In genomic region chr1:41493626-41494350, GRCh38 we compare ENCODE assay signal across 30 cellular contexts. TPM values are rescaled to one million over a fixed set of nuclear protein-coding genes. Genes with fewer than 3 reads are reported as not detected.
DNase-seq lines count a peak whose midpoint lies in the region; ATAC-seq, FAIRE-seq and TF ChIP-seq lines count a peak whose summit lies in the region.
"Had no signal": no experiment of that assay in that cellular context is flagged by ENCODE, and none has a peak within 500 bp of the region (broad histone marks: within the 10 kb centered on the region; RNA-seq: fewer than 3 reads in every experiment).

No MANE protein-coding gene starts in this region.

- H4K91ac ChIP-seq in H1 (replicated peaks; ENCODE audit: insufficient read length, low read length) = peak overlapping the region; percentile 35

- FAIRE-seq in A549 (lab: Jason Lieb, UNC) (no peak), H1 (lab: Jason Lieb, UNC) (no peak)
- FAIRE-seq: TTC549 had no signal

- H3K56ac ChIP-seq in H1 (replicated peaks; ENCODE audit: insufficient read length, low read depth, low read length) (no peak overlapping the region), mesendoderm (ENCODE audit: low read length) (no peak overlapping the region)

- H3K23ac ChIP-seq in H1 (ENCODE audit: insufficient read length) = no peak overlapping the region
- no peak overlapping the region for H3K23ac ChIP-seq in mesendoderm (ENCODE audit: low read length)

- H2AFZ ChIP-seq in H1 (ENCODE audit: low read length) = no peak overlapping the region

- 0 out of 2 replicates have a peak overlapping the region, but pooled peaks have one; percentile 9 for H2BK20ac ChIP-seq in H1 (ENCODE audit: low read length)

- H2BK12ac ChIP-seq in H1 (ENCODE audit: low read depth, low read length) = 0 out of 2 replicates have a peak overlapping the region, but pooled peaks have one; percentile 50

- no peak overlapping the region for H4K5ac ChIP-seq in H1 (ENCODE audit: insufficient read length, low read depth, low read length)
- H4K5ac ChIP-seq in mesendoderm (ENCODE audit: low read length) = no peak overlapping the region

- no peaks in the 10 kb centered on the region for H3K9me3 Mint-ChIP-seq in HFFc6
- no peaks in the 10 kb centered on the region for H3K9me3 Mint-ChIP-seq in activated CD4-positive, alpha-beta memory T cell treated with anti-CD3 and anti-CD28 coated beads for 36 hours
- H3K9me3 Mint-ChIP-seq: activated CD4-positive, alpha-beta memory T cell treated with anti-CD3 and anti-CD28 coated beads, Interleukin-2, amount 10 ng/mL, durations not matched to agents 7 days and 5 days; activated naive CD4-positive, alpha-beta T cell treated with anti-CD3 and anti-CD28 coated beads, Interleukin-2, amount 50 U/mL, for 24 hours; activated T-helper 2 cell treated with anti-CD3 and anti-CD28 coated beads, Interferon-gamma antibody, Interleukin-2, Interleukin-4, amounts not matched to agents 10 μg/mL and 5 μg/mL and 100 μg/mL, durations not matched to agents 14 hours and 24 hours and 36 hours; dendritic cell treated with granulocyte-macrophage colony-stimulating factor and Interleukin-4, amounts not matched to agents 40 ng/mL and 50 ng/mL, for 4 days; T-helper 1 cell treated with Interleukin-12 subunit alpha and Interleukin-12 subunit beta and Interleukin-4 antibody, amounts not matched to agents 30 μg/mL and 1 μg/mL, for 36 hours had no signal

- peaks cover 11% of the 10 kb centered on the region; the same call in 1 of the 2 replicates for H3K23me2 ChIP-seq in H1 (ENCODE audit: low read depth, low read length)

- H3K27ac Mint-ChIP-seq in HFFc6 = peak overlapping the region; percentile 73; the same call in 1 of the 2 replicates
- H3K27ac Mint-ChIP-seq in activated CD4-positive, alpha-beta memory T cell treated with anti-CD3 and anti-CD28 coated beads for 36 hours = no peak overlapping the region
- H3K27ac Mint-ChIP-seq: activated CD4-positive, alpha-beta memory T cell treated with anti-CD3 and anti-CD28 coated beads, Interleukin-2, amount 10 ng/mL, durations not matched to agents 7 days and 5 days; activated naive CD4-positive, alpha-beta T cell treated with anti-CD3 and anti-CD28 coated beads, Interleukin-2, amount 50 U/mL, for 24 hours; activated T-helper 2 cell treated with anti-CD3 and anti-CD28 coated beads, Interferon-gamma antibody, Interleukin-2, Interleukin-4, amounts not matched to agents 10 μg/mL and 5 μg/mL and 100 μg/mL, durations not matched to agents 14 hours and 24 hours and 36 hours; dendritic cell treated with granulocyte-macrophage colony-stimulating factor and Interleukin-4, amounts not matched to agents 40 ng/mL and 50 ng/mL, for 4 days; naive thymus-derived CD4-positive, alpha-beta T cell; T-helper 1 cell treated with Interleukin-12 subunit alpha and Interleukin-12 subunit beta and Interleukin-4 antibody, amounts not matched to agents 30 μg/mL and 1 μg/mL, for 36 hours had no signal

- ATAC-seq in A549 = no peak
- ATAC-seq: naive thymus-derived CD4-positive, alpha-beta T cell had no signal

- H3K36me3 Mint-ChIP-seq in HFFc6 (ENCODE audit: low read depth) = no peaks in the 10 kb centered on the region
- H3K36me3 Mint-ChIP-seq in activated CD4-positive, alpha-beta memory T cell treated with anti-CD3 and anti-CD28 coated beads for 36 hours = no peaks in the 10 kb centered on the region
- H3K36me3 Mint-ChIP-seq: activated naive CD4-positive, alpha-beta T cell treated with anti-CD3 and anti-CD28 coated beads, Interleukin-2, amount 50 U/mL, for 24 hours; naive thymus-derived CD4-positive, alpha-beta T cell had no signal

- H2BK15ac ChIP-seq in H1 (ENCODE audit: low read length) (0 out of 2 replicates have a peak overlapping the region, but pooled peaks have one; percentile 46), mesendoderm (replicated peaks; ENCODE audit: low read depth) (no peak overlapping the region)

- peaks cover 0 to 1% of the 10 kb centered on the region in 2 experiments for H4K20me1 ChIP-seq in H1 (replicated peaks in 1 of 2; ENCODE audit: control insufficient read depth in 1 of 2, insufficient read depth in 2 of 2, low read length in 2 of 2)

- no peaks in the 10 kb centered on the region for H3K36me3 ChIP-seq in H1 (ENCODE audit: control insufficient read depth in 2 of 4, insufficient read depth in 4 of 4, low read length in 3 of 4)
- H3K36me3 ChIP-seq in mesendoderm (ENCODE audit: control insufficient read depth, insufficient read depth, low read length) = no peaks in the 10 kb centered on the region
- H3K36me3 ChIP-seq in adrenal gland (replicated peaks in 1 of 2) = no peaks in the 10 kb centered on the region

- H3K4me2 ChIP-seq in A549 (peak overlapping the region; percentile 62; the same call in 2 of the 3 replicates), H1 (ENCODE audit: insufficient read depth in 1 of 2, low read depth in 2 of 2, low read length in 2 of 2) (no peak overlapping the region), mesendoderm (ENCODE audit: low read length) (no peak overlapping the region)
- H3K4me2 ChIP-seq: SK-N-SH had no signal

- CTCF ChIA-PET in A549 (lab: Yijun Ruan, JAX) = interaction anchor here (0.9 to 5.5 kb wide), 12 partner anchors 10 to 213 kb away, joined by 3 to 45 read pairs (median 6); partner anchors contain the start of gene EDN2
- CTCF ChIA-PET in H1 (lab: Charles Lee; ENCODE audit: partially characterized antibody) = interaction anchor here (0.9 to 14.9 kb wide), 15 partner anchors 7 to 211 kb away, joined by 3 to 205 read pairs (median 7); partner anchors contain the start of gene EDN2
- CTCF ChIA-PET in activated CD4-positive, alpha-beta memory T cell treated with anti-CD3 and anti-CD28 coated beads for 36 hours (lab: Charles Lee) = interaction anchor here (1.5 to 2.8 kb wide), 2 partner anchors 15 to 22 kb away, joined by 4 to 14 read pairs; no protein-coding TSS in a partner anchor

- POLR2A ChIA-PET in A549 (lab: Yijun Ruan, JAX) = interaction anchor here (0.7 kb wide), 1 partner anchor 10 kb away, joined by 3 read pairs; no protein-coding TSS in a partner anchor
- POLR2A ChIA-PET in H1 (lab: Charles Lee; ENCODE audit: partially characterized antibody) = interaction anchor here (3.5 kb wide), 1 partner anchor 10 kb away, joined by 21 read pairs; the partner anchor contains the start of gene EDN2
- POLR2A ChIA-PET in activated CD4-positive, alpha-beta memory T cell treated with anti-CD3 and anti-CD28 coated beads for 36 hours (lab: Charles Lee) = no interaction called here

- H3K27me3 ChIP-seq in H1 (replicated peaks in 1 of 4; ENCODE audit: control insufficient read depth in 3 of 4, extremely low read depth in 1 of 4, insufficient read depth in 3 of 4, low read length in 3 of 4) (peaks cover 0 to 13% (median 10%) of the 10 kb centered on the region in 4 experiments; a peak in 3 of 7 replicates), mesendoderm (ENCODE audit: insufficient read depth, low read length, poor library complexity) (no peaks in the 10 kb centered on the region), adrenal gland (no peaks in the 10 kb centered on the region)

- peak overlapping the region; percentile 82 to 100 for H3K27ac ChIP-seq in A549
- no peak overlapping the region for H3K27ac ChIP-seq in H1 (ENCODE audit: low read depth, low read length)
- no peak overlapping the region for H3K27ac ChIP-seq in mesendoderm (ENCODE audit: low read depth, low read length)
- H3K27ac ChIP-seq in adrenal gland = no peak overlapping the region

- H4K8ac ChIP-seq in H1 (ENCODE audit: extremely low read depth, insufficient read depth, low read length) (peak overlapping the region; percentile 25; the same call in 1 of the 2 replicates), mesendoderm (ENCODE audit: low read depth, low read length) (no peak overlapping the region)

- intact Hi-C loops in adrenal gland (cut with DNase I) = no loop called here
- intact Hi-C loops in activated CD4-positive, alpha-beta memory T cell treated with anti-CD3 and anti-CD28 coated beads for 36 hours (cut with micrococcal nuclease) = no loop called here

- H2AK5ac ChIP-seq in H1 (ENCODE audit: low read depth, low read length) (no peak overlapping the region), mesendoderm (ENCODE audit: low read length) (peak overlapping the region; percentile 36)

- TF ChIP-seq EP300 in A549 (IDR thresholded peaks at IDR 0.05) = no peak
- TF ChIP-seq EP300 in H1 (IDR thresholded peaks at IDR 0.05; ENCODE audit: borderline replicate concordance in 1 of 2, low read depth in 2 of 2, low read length in 2 of 2) = no peak

- H3K9me3 ChIP-seq in A549 (no peaks in the 10 kb centered on the region), H1 (ENCODE audit: insufficient read depth in 2 of 2, low read depth in 1 of 2, low read length in 1 of 2) (no peaks in the 10 kb centered on the region), adrenal gland (replicated peaks in 1 of 3) (no peaks in the 10 kb centered on the region)
- H3K9me3 ChIP-seq: SK-N-SH had no signal

- TF ChIP-seq RAD21 in A549 (conservative IDR thresholded peaks at IDR 0.05 in 1 of 2, IDR thresholded peaks at IDR 0.05 in 1 of 2) = no peak
- no peak for TF ChIP-seq RAD21 in H1 (IDR thresholded peaks at IDR 0.05 in 1 of 2, conservative IDR thresholded peaks at IDR 0.05 in 1 of 2; ENCODE audit: low read depth in 2 of 2, low read length in 2 of 2)

- H3K79me1 ChIP-seq in H1 (ENCODE audit: low read depth, low read length) (no peaks in the 10 kb centered on the region), mesendoderm (ENCODE audit: low read length) (no peaks in the 10 kb centered on the region)

- H3K4me3 Mint-ChIP-seq in HFFc6 = no peak overlapping the region
- no peak overlapping the region for H3K4me3 Mint-ChIP-seq in activated CD4-positive, alpha-beta memory T cell treated with anti-CD3 and anti-CD28 coated beads for 36 hours
- H3K4me3 Mint-ChIP-seq: activated CD4-positive, alpha-beta memory T cell treated with anti-CD3 and anti-CD28 coated beads, Interleukin-2, amount 10 ng/mL, durations not matched to agents 7 days and 5 days; dendritic cell treated with granulocyte-macrophage colony-stimulating factor and Interleukin-4, amounts not matched to agents 40 ng/mL and 50 ng/mL, for 4 days; naive thymus-derived CD4-positive, alpha-beta T cell; T-helper 1 cell treated with Interleukin-12 subunit alpha and Interleukin-12 subunit beta and Interleukin-4 antibody, amounts not matched to agents 30 μg/mL and 1 μg/mL, for 36 hours had no signal

- H3K9ac ChIP-seq in H1 (replicated peaks in 1 of 4; ENCODE audit: extremely low read depth in 1 of 4, low read depth in 3 of 4, low read length in 3 of 4) (no peak overlapping the region), mesendoderm (ENCODE audit: low read length) (no peak overlapping the region)
- H3K9ac ChIP-seq: SK-N-SH had no signal

- H3K79me2 ChIP-seq in H1 (ENCODE audit: control insufficient read depth in 1 of 2, insufficient read depth in 2 of 2, low read length in 2 of 2) = no peaks in the 10 kb centered on the region
- H3K79me2 ChIP-seq in mesendoderm (ENCODE audit: control insufficient read depth, insufficient read depth, low read length) = no peaks in the 10 kb centered on the region

- peaks cover 40% of the 10 kb centered on the region for H3K4me1 Mint-ChIP-seq in HFFc6 (ENCODE audit: low read depth)
- peaks cover 4% of the 10 kb centered on the region for H3K4me1 Mint-ChIP-seq in activated CD4-positive, alpha-beta memory T cell treated with anti-CD3 and anti-CD28 coated beads for 36 hours (ENCODE audit: low read depth)

- TF ChIP-seq POLR2A in A549 (IDR thresholded peaks at IDR 0.05; ENCODE audit: low read length) (no peak), H1 (IDR thresholded peaks at IDR 0.05; ENCODE audit: control extremely low read depth in 1 of 2, low read depth in 2 of 2, low read length in 2 of 2) (no peak), adrenal gland (IDR thresholded peaks at IDR 0.05) (no peak)

- H3K14ac ChIP-seq in H1 (ENCODE audit: insufficient read length) = no peak overlapping the region

- H3K4me3 ChIP-seq in A549 (no peak overlapping the region), H1 (ENCODE audit: extremely low read depth in 1 of 4, insufficient read depth in 2 of 4, low read depth in 3 of 4, low read length in 4 of 4) (no peak overlapping the region), mesendoderm (ENCODE audit: low read length) (no peak overlapping the region), adrenal gland (no peak overlapping the region)

- H2BK120ac ChIP-seq in H1 (replicated peaks; ENCODE audit: low read depth, low read length) = no peak overlapping the region
- no peak overlapping the region for H2BK120ac ChIP-seq in mesendoderm (ENCODE audit: low read depth, low read length)

- H3K4ac ChIP-seq in H1 (replicated peaks; ENCODE audit: insufficient read length, low read depth, low read length) (no peak overlapping the region), mesendoderm (ENCODE audit: low read depth, low read length) (no peak overlapping the region)

- H3K4me1 ChIP-seq in A549 (peaks cover 72% of the 10 kb centered on the region), H1 (replicated peaks in 1 of 4; ENCODE audit: control insufficient read depth in 3 of 4, insufficient read depth in 4 of 4, low read length in 3 of 4) (peaks cover 0 to 23% (median 17%) of the 10 kb centered on the region in 4 experiments; a peak in 6 of 7 replicates), mesendoderm (ENCODE audit: control insufficient read depth, low read depth, low read length) (peaks cover 7% of the 10 kb centered on the region), adrenal gland (replicated peaks in 1 of 2) (peaks cover 12 to 22% of the 10 kb centered on the region in 2 donors)

- no peak overlapping the region for H2BK5ac ChIP-seq in H1 (ENCODE audit: low read depth, low read length)
- H2BK5ac ChIP-seq in mesendoderm (ENCODE audit: low read length) = no peak overlapping the region

- DNase-seq in A549 (ENCODE audit: low read depth in 1 of 2, low spot score in 1 of 2) (no peak), HFFc6 (no peak), H1 (ENCODE audit: low read depth in 1 of 2, low spot score in 2 of 2) (no peak), mesendoderm (no peak), EL (no peak), adrenal gland (no peak), kidney glomerular epithelial cell (lab: John Stamatoyannopoulos, UW) (no peak)
- no peak for DNase-seq in activated CD4-positive, alpha-beta memory T cell treated with anti-CD3 and anti-CD28 coated beads for 36 hours
- DNase-seq: activated CD4-positive, alpha-beta memory T cell treated with anti-CD3 and anti-CD28 coated beads, Interleukin-2, amount 10 ng/mL, durations not matched to agents 7 days and 5 days; activated CD8-positive, alpha-beta memory T cell treated with anti-CD3 and anti-CD28 coated beads, Interleukin-2, amount 50 U/mL, for 48 hours; anterior cingulate cortex; central memory CD4-positive, alpha-beta T cell; DMS153; GF-D8; naive thymus-derived CD4-positive, alpha-beta T cell; NCI-H1105; NCI-H1930; NCI-H526; occipital lobe; SK-N-SH; stimulated activated naive CD4-positive, alpha-beta T cell treated with Interleukin-2 at 50 U/mL for 16 hours had no signal

- H3K27me3 Mint-ChIP-seq in HFFc6 (ENCODE audit: insufficient read depth) = peaks cover 4% of the 10 kb centered on the region
- peaks cover 22% of the 10 kb centered on the region for H3K27me3 Mint-ChIP-seq in activated CD4-positive, alpha-beta memory T cell treated with anti-CD3 and anti-CD28 coated beads for 36 hours

- WGBS in A549 (ENCODE audit: missing lambda C conversion rate) = 88% methylated on average over 2 of the region's 9 CpGs
- WGBS in H1 (ENCODE audit: extremely low coverage in 1 of 2, insufficient coverage in 1 of 2, insufficient read length in 1 of 2, insufficient replicate concordance in 2 of 2, low coverage in 1 of 2, low lambda C conversion rate in 2 of 2, missing lambda C conversion rate in 1 of 2), 2 experiments = 83% methylated on average over 7 of the region's 9 CpGs; no CpG with 5 or more reads in 1 of the 2 experiments
- WGBS in mesendoderm (ENCODE audit: extremely low coverage, insufficient coverage, low lambda C conversion rate) = no CpG with 5 or more reads among the region's 9 CpGs
- WGBS in adrenal gland, 4 donors = 83 to 95% (median 92%) methylated on average over 8 to 9 of the region's 9 CpGs

- TF ChIP-seq CTCF in A549 (IDR thresholded peaks at IDR 0.05) (no peak), HFFc6 (IDR thresholded peaks at IDR 0.05) (no peak), H1 (IDR thresholded peaks at IDR 0.05; ENCODE audit: control extremely low read depth in 1 of 3, insufficient read depth in 1 of 3, low read depth in 1 of 3, low read length in 3 of 3) (no peak), adrenal gland (IDR thresholded peaks at IDR 0.05) (no peak)

- H3K18ac ChIP-seq in H1 (ENCODE audit: extremely low read depth, low read length) (no peak overlapping the region), mesendoderm (ENCODE audit: low read length) (no peak overlapping the region)

RNA-seq across cellular contexts. Expression of gene EDN2, which starts 9.3 kb away (rescaled TPM):
- polyA plus RNA-seq in A549 (2011; rRNA removed) = 1.2 and 1.6 TPM in 2 replicates
- polyA plus RNA-seq in A549 (2012; cell fraction: cytosol; rRNA removed) = 6.4 and 8.2 TPM in 2 replicates
- 13.2 and 16.8 TPM in 2 replicates for polyA plus RNA-seq in A549 (2012; cell fraction: nucleus; rRNA removed)
- polyA plus RNA-seq in A549 (2017; fragmentation: RNase III; extraction: RNeasy Plus Mini Kit Qiagen cat#74134 plus additional on column Dnase treatment) = 2.8 to 8.2 TPM (median 3.2 TPM) in 3 replicates
- polyA minus RNA-seq in A549 (2011; rRNA and poly(A)+ RNA removed) = 0.54 TPM in 1 of 2 replicates, not detected in the other
- not detected for total RNA-seq in HFFc6 (2021; fragmentation: NEBNext Ultra II Directional; extraction: Animal tissue kit (Norgen Biotek cat#: 25700))
- 0.39 TPM in 1 of 2 replicates, not detected in the other for total RNA-seq in H1 (2021; fragmentation: NEBNext Ultra II Directional; extraction: Animal tissue kit (Norgen Biotek cat#: 25700))
- 0.32 and 0.39 TPM in 2 replicates for polyA plus RNA-seq in H1 (2011; rRNA removed)
- 0.26 TPM for polyA plus RNA-seq in H1 (2011; cell fraction: cytosol; rRNA removed)
- 0.58 TPM for polyA plus RNA-seq in H1 (2011; cell fraction: nucleus; rRNA removed)
- not detected in 4 replicates for polyA plus RNA-seq in H1 (2012, experiment 1 of 2)
- 1.3 TPM for polyA plus RNA-seq in H1 (2012, experiment 2 of 2)
- 0.16 TPM for polyA plus RNA-seq in H1 (2013, experiment 1 of 2)
- polyA plus RNA-seq in H1 (2013, experiment 2 of 2) = 0.17 TPM
- polyA minus RNA-seq in H1 (2011; rRNA and poly(A)+ RNA removed) = not detected in 2 replicates
- not detected for polyA minus RNA-seq in H1 (2011; cell fraction: cytosol; rRNA and poly(A)+ RNA removed)
- 0.50 TPM for polyA minus RNA-seq in H1 (2011; cell fraction: nucleus; rRNA and poly(A)+ RNA removed)
- polyA plus RNA-seq in mesendoderm (2013, experiment 1 of 2) = 0.48 TPM
- 0.48 TPM for polyA plus RNA-seq in mesendoderm (2013, experiment 2 of 2)
- not detected for total RNA-seq in adrenal gland
- under 1 TPM in 1 of 3 donors, not detected in 2; 0.07 TPM for polyA plus RNA-seq in adrenal gland
- total RNA-seq in activated CD4-positive, alpha-beta memory T cell treated with anti-CD3 and anti-CD28 coated beads for 36 hours = not detected
- total RNA-seq: activated CD4-positive, alpha-beta memory T cell treated with anti-CD3 and anti-CD28 coated beads, Interleukin-2, amount 10 ng/mL, durations not matched to agents 7 days and 5 days; activated T-helper 2 cell treated with anti-CD3 and anti-CD28 coated beads, Interferon-gamma antibody, Interleukin-2, Interleukin-4, amounts not matched to agents 10 μg/mL and 5 μg/mL and 100 μg/mL, durations not matched to agents 14 hours and 24 hours and 36 hours; M059J; mesenteric fat pad; naive thymus-derived CD4-positive, alpha-beta T cell; occipital lobe; pulmonary artery endothelial cell; temporal lobe had no signal
- polyA plus RNA-seq: naive thymus-derived CD4-positive, alpha-beta T cell had no signal

Comparison
In these comparisons a context has a peak if more than half of its experiments do, and no peak if none do; other contexts are left out.
1. H3K27ac ChIP-seq: peak in A549 (2 of 2); none in H1 (single experiment), mesendoderm (single experiment) and adrenal gland (0 of 5).